20 cellular contexts compared by ENCODE assay signal in genomic region chr6:82785206-82785605, GRCh38.
"Had no signal": no experiment of that assay in that cellular context is flagged by ENCODE, and none has a peak within 500 bp of the region (broad histone marks: within the 10 kb centered on the region; RNA-seq: fewer than 3 reads in every experiment).

No MANE protein-coding gene starts in this region.

- H3K27ac ChIP-seq: lower lobe of right lung, prostate gland, thoracic aorta, upper lobe of right lung had no signal

- H3K9me3 Mint-ChIP-seq: activated T-helper 1 cell treated with anti-CD3 and anti-CD28 coated beads, Interleukin-12 subunit alpha, Interleukin-12 subunit beta, Interleukin-2, Interleukin-4 antibody, amounts not matched to agents 30 ng/mL and 10 ng/mL and 1 ng/mL, durations not matched to agents 14 hours and 24 hours and 36 hours had no signal

- H3K27me3 ChIP-seq: upper lobe of right lung had no signal

- H3K27ac Mint-ChIP-seq: activated CD8-positive, alpha-beta T cell treated with anti-CD3 and anti-CD28 coated beads, Interleukin-2, amount 10 ng/mL, durations not matched to agents 7 days and 5 days; activated naive CD8-positive, alpha-beta T cell treated with anti-CD3 and anti-CD28 coated beads, Interleukin-2, amount 50 U/mL, for 24 hours; activated T-helper 1 cell treated with anti-CD3 and anti-CD28 coated beads, Interleukin-12 subunit alpha, Interleukin-12 subunit beta, Interleukin-2, Interleukin-4 antibody, amounts not matched to agents 30 ng/mL and 10 ng/mL and 1 ng/mL, durations not matched to agents 14 hours and 24 hours and 36 hours; dendritic cell treated with granulocyte-macrophage colony-stimulating factor and Interleukin-4, amounts not matched to agents 40 ng/mL and 50 ng/mL, for 4 days; natural killer cell had no signal

- DNase-seq: activated CD4-positive, alpha-beta T cell treated with anti-CD3 and anti-CD28 coated beads for 1 hour; activated CD4-positive, alpha-beta T cell treated with anti-CD3 and anti-CD28 coated beads, Interleukin-2, amount 50 U/mL, for 1 hour; activated CD8-positive, alpha-beta T cell treated with anti-CD3 and anti-CD28 coated beads, Interleukin-2, amount 10 ng/mL, durations not matched to agents 7 days and 5 days; activated gamma-delta T cell; activated naive CD4-positive, alpha-beta T cell treated with anti-CD3 and anti-CD28 coated beads, Interleukin-2, amount 50 U/mL, for 16 hours; activated naive CD8-positive, alpha-beta T cell treated with anti-CD3 and anti-CD28 coated beads, Interleukin-2, amount 50 U/mL, for 24 hours; aorta; effector CD4-positive, alpha-beta T cell; kidney; lower lobe of right lung; mesendoderm; natural killer cell; stimulated activated CD4-positive, alpha-beta T cell treated with anti-CD3 and anti-CD28 coated beads, Interleukin-4, amount 100 ng/mL, for 24 hours; stimulated activated naive CD4-positive, alpha-beta T cell treated with Interleukin-2 at 50 U/mL for 16 hours; T-helper 1 cell; upper lobe of right lung had no signal

- H3K4me3 ChIP-seq: lower lobe of right lung, prostate gland, thoracic aorta, upper lobe of right lung had no signal

- H3K4me1 Mint-ChIP-seq: activated naive CD8-positive, alpha-beta T cell treated with anti-CD3 and anti-CD28 coated beads, Interleukin-2, amount 50 U/mL, for 24 hours; natural killer cell had no signal

- H3K9me3 ChIP-seq: lower lobe of right lung, prostate gland, thoracic aorta, upper lobe of right lung had no signal

- H3K36me3 ChIP-seq: lower lobe of right lung, prostate gland, thoracic aorta, upper lobe of right lung had no signal

- H3K4me1 ChIP-seq: lower lobe of right lung, prostate gland, upper lobe of right lung had no signal

- H3K4me3 Mint-ChIP-seq: activated CD8-positive, alpha-beta T cell treated with anti-CD3 and anti-CD28 coated beads, Interleukin-2, amount 10 ng/mL, durations not matched to agents 7 days and 5 days; activated naive CD8-positive, alpha-beta T cell treated with anti-CD3 and anti-CD28 coated beads, Interleukin-2, amount 50 U/mL, for 24 hours; activated T-helper 1 cell treated with anti-CD3 and anti-CD28 coated beads, Interleukin-12 subunit alpha, Interleukin-12 subunit beta, Interleukin-2, Interleukin-4 antibody, amounts not matched to agents 30 ng/mL and 10 ng/mL and 1 ng/mL, durations not matched to agents 14 hours and 24 hours and 36 hours; dendritic cell treated with granulocyte-macrophage colony-stimulating factor and Interleukin-4, amounts not matched to agents 40 ng/mL and 50 ng/mL, for 4 days; natural killer cell had no signal

- H3K36me3 Mint-ChIP-seq: natural killer cell had no signal

- H3K27me3 Mint-ChIP-seq: activated naive CD8-positive, alpha-beta T cell treated with anti-CD3 and anti-CD28 coated beads, Interleukin-2, amount 50 U/mL, for 24 hours; dendritic cell treated with granulocyte-macrophage colony-stimulating factor and Interleukin-4, amounts not matched to agents 40 ng/mL and 50 ng/mL, for 4 days had no signal
